ENCODE assay signal across 15 cellular contexts in the genomic region with DNA sequence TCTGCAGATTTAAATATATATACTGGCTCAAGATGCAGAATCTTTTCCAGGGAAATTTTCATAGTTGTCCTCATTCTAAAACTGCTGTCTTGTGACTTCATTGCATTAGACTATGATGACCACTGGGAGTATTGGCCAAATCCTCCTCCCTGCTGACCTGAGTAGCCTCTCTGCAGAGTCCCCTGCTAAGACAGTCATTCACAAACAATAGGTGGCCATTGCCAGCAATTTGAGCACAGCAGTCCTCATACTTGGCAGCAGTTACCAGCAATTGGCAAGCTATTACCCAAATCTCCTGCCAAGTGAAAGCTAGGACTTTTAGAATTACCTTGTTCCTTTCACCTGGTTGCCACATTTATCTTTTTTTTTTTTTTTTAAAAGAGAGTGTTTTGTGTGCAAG.
DNase-seq lines count a peak whose midpoint lies in the region; ATAC-seq and TF ChIP-seq lines count a peak whose summit lies in the region.
"Had no signal": no experiment of that assay in that cellular context is flagged by ENCODE, and none has a peak within 500 bp of the region (broad histone marks: within the 10 kb centered on the region; RNA-seq: fewer than 3 reads in every experiment).

No MANE protein-coding gene starts in this region.

- no peak overlapping the region for H3K27ac Mint-ChIP-seq in type B pancreatic cell
- H3K27ac Mint-ChIP-seq: CD4-positive, CD25-positive, alpha-beta regulatory T cell; immature natural killer cell; mesothelial cell of epicardium had no signal

- peak; percentile 21 for TF ChIP-seq CTCF in type B pancreatic cell (conservative IDR thresholded peaks at IDR 0.05)

- H3K27me3 Mint-ChIP-seq in type B pancreatic cell, result no peaks in the 10 kb centered on the region
- H3K27me3 Mint-ChIP-seq: CD4-positive, CD25-positive, alpha-beta regulatory T cell had no signal

- intact Hi-C loops in Right ventricle myocardium superior (cut with DNase I), result no loop called here
- intact Hi-C loops in cardiac septum (cut with DNase I), result no loop called here
- intact Hi-C loops in left colon (cut with DNase I, micrococcal nuclease), result no loop called here

- no peaks in the 10 kb centered on the region for H3K9me3 Mint-ChIP-seq in type B pancreatic cell
- H3K9me3 Mint-ChIP-seq: mesothelial cell of epicardium had no signal

- no peak overlapping the region for H3K4me3 Mint-ChIP-seq in type B pancreatic cell
- H3K4me3 Mint-ChIP-seq: immature natural killer cell, mesothelial cell of epicardium had no signal

- H3K36me3 Mint-ChIP-seq in type B pancreatic cell, result no peaks in the 10 kb centered on the region
- H3K36me3 Mint-ChIP-seq: CD4-positive, CD25-positive, alpha-beta regulatory T cell; immature natural killer cell; mesothelial cell of epicardium had no signal

- H3K4me1 Mint-ChIP-seq in type B pancreatic cell (ENCODE audit: unreplicated experiment), result peaks cover 16% of the 10 kb centered on the region
- H3K4me1 Mint-ChIP-seq: CD4-positive, CD25-positive, alpha-beta regulatory T cell; immature natural killer cell had no signal

- DNase-seq in Right ventricle myocardium superior (no peak), cardiac septum (ENCODE audit: low spot score) (no peak), NCI-H2196 treated with DMSO at 0.1 percent for 48 hours (lab: John Stamatoyannopoulos, UW; ENCODE audit: unreplicated experiment) (peak; percentile 71), iPS DF 19.7 (ENCODE audit: low read depth, low spot score) (peak; percentile 72), type B pancreatic cell (ENCODE audit: extremely low spot score, unreplicated experiment) (no peak), left colon (no peak), NCI-H510A (lab: John Stamatoyannopoulos, UW) (no peak)
- DNase-seq: activated effector memory CD4-positive, alpha-beta T cell treated with anti-CD3 and anti-CD28 coated beads, Interleukin-2, amount 50 U/mL, for 16 hours; CD4-positive, CD25-positive, alpha-beta regulatory T cell; immature natural killer cell; NCI-H526; tibial artery had no signal

- ATAC-seq in Right ventricle myocardium superior (ENCODE audit: poor library complexity) (peak; percentile 86), left colon (no peak), GM21367 (IDR thresholded peaks at IDR 0.05; ENCODE audit: unreplicated experiment) (no peak)
- ATAC-seq: A549 had no signal

Comparison
In these comparisons a context has a peak if more than half of its experiments do, and no peak if none do; other contexts are left out.
1. DNase-seq: peak in NCI-H2196 treated with DMSO at 0.1 percent for 48 hours (single experiment) and iPS DF 19.7 (single experiment); none in Right ventricle myocardium superior (single experiment), cardiac septum (single experiment), type B pancreatic cell (single experiment), left colon (0 of 2) and NCI-H510A (single experiment).